ENCODE assay signal across 24 cellular contexts in genomic region chr2:168784993-168785392, GRCh38. TPM values are rescaled to one million over a fixed set of nuclear protein-coding genes. Genes with fewer than 3 reads are reported as not detected.
"Had no signal": no experiment of that assay in that cellular context is flagged by ENCODE, and none has a peak within 500 bp of the region (broad histone marks: within the 10 kb centered on the region; RNA-seq: fewer than 3 reads in every experiment).

No MANE protein-coding gene starts in this region.

- H3K27me3 ChIP-seq: right atrium auricular region, spleen, testis, transverse colon had no signal

- H3K4me3 ChIP-seq: psoas muscle, right atrium auricular region, spleen, testis, transverse colon had no signal

- H3K79me2 ChIP-seq: parathyroid adenoma had no signal

- ATAC-seq: activated CD8-positive, alpha-beta T cell treated with anti-CD3 and anti-CD28 coated beads for 36 hours; activated naive CD4-positive, alpha-beta T cell treated with anti-CD3 and anti-CD28 coated beads, Interleukin-2, amount 50 U/mL, for 72 hours; activated T-cell treated with anti-CD3 and anti-CD28 coated beads, Interleukin-2, amount 50 U/mL, for 4 hours; esophagus mucosa; left ventricle myocardium superior; naive thymus-derived CD4-positive, alpha-beta T cell; psoas muscle; T-helper 17 cell had no signal

- H3K4me1 ChIP-seq: psoas muscle, right atrium auricular region, spleen, testis, transverse colon had no signal

- DNase-seq: activated B cell treated with CpG ODN at 0.5 μM for 24 hours; activated CD4-positive, alpha-beta T cell treated with anti-CD3 and anti-CD28 coated beads, Interleukin-2, amount 50 U/mL, for 1 hour; activated CD8-positive, alpha-beta T cell treated with anti-CD3 and anti-CD28 coated beads for 36 hours; activated T-cell treated with anti-CD3 and anti-CD28 coated beads, Interleukin-2, amount 50 U/mL, for 4 hours; endodermal cell; left ventricle myocardium superior; mammary epithelial cell; naive thymus-derived CD4-positive, alpha-beta T cell; psoas muscle; spleen; stimulated activated CD4-positive, alpha-beta T cell treated with anti-CD3 and anti-CD28 coated beads, Interleukin-2, amount 100 ng/mL, for 48 hours; stimulated activated naive CD4-positive, alpha-beta T cell treated with Interleukin-2 at 50 U/mL for 16 hours; T-helper 17 cell; T1000; testis; transverse colon had no signal

- H2AFZ ChIP-seq: parathyroid adenoma had no signal

- H3K9me3 ChIP-seq: psoas muscle, right atrium auricular region, spleen, testis, transverse colon had no signal

- H3K9ac ChIP-seq: parathyroid adenoma had no signal

- H3K36me3 ChIP-seq: right atrium auricular region, spleen, transverse colon had no signal

- H3K27ac ChIP-seq: parathyroid adenoma, psoas muscle, right atrium auricular region, spleen, testis, transverse colon had no signal

- FAIRE-seq: bronchial epithelial cell, frontal cortex had no signal

RNA-seq across cellular contexts. Expression of gene NOSTRIN, which starts 17.4 kb away (rescaled TPM):
- total RNA-seq: activated B cell treated with CpG ODN at 0.5 μM for 24 hours; activated CD8-positive, alpha-beta T cell treated with anti-CD3 and anti-CD28 coated beads for 36 hours; activated naive CD4-positive, alpha-beta T cell treated with anti-CD3 and anti-CD28 coated beads, Interleukin-2, amount 50 U/mL, for 72 hours; activated T-helper 2 cell treated with anti-CD3 and anti-CD28 coated beads, Interferon-gamma antibody, Interleukin-2, Interleukin-4, amounts not matched to agents 10 μg/mL and 5 μg/mL and 100 μg/mL, durations not matched to agents 14 hours and 24 hours and 36 hours; mammary epithelial cell; T-helper 17 cell had no signal
- polyA plus RNA-seq: mammary epithelial cell; naive thymus-derived CD4-positive, alpha-beta T cell; neural cell had no signal
